Comparison of ENCODE assay signal across 1 cellular context in genomic region chr13:30088312-30088855, GRCh38.
TF ChIP-seq lines count a peak whose summit lies in the region.

No MANE protein-coding gene starts in this region.

TF ChIP-seq in IMR-90, 13 proteins besides CTCF, POLR2A, EP300 and RAD21 (continued from another document):
- TF ChIP-seq ELK1 (IDR thresholded peaks at IDR 0.05; ENCODE audit: borderline replicate concordance, low read depth, low read length) (no peak), RFX5 (IDR thresholded peaks at IDR 0.05; ENCODE audit: low read depth, low read length) (no peak), USF2 (IDR thresholded peaks at IDR 0.05; ENCODE audit: low read depth, low read length) (no peak)
